Comparison of ENCODE assay signal across 14 cellular contexts in genomic region chr12:48881652-48882324, GRCh38. TPM values are rescaled to one million over a fixed set of nuclear protein-coding genes. Genes with fewer than 3 reads are reported as not detected.
DNase-seq lines count a peak whose midpoint lies in the region; TF ChIP-seq lines count a peak whose summit lies in the region.
"Had no signal": no experiment of that assay in that cellular context is flagged by ENCODE, and none has a peak within 500 bp of the region (broad histone marks: within the 10 kb centered on the region; RNA-seq: fewer than 3 reads in every experiment).

No MANE protein-coding gene starts in this region.

- DNase-seq in HFFc6 (no peak), caudate nucleus (lab: John Stamatoyannopoulos, UW) (no peak), mesenchymal stem cell (peak; percentile 83), thyroid gland (peak in 1 of 2 donors; percentile 13), activated gamma-delta T cell treated with Interleukin-2 at 50 U/mL for 16 hours (no peak), tibial nerve (ENCODE audit: low spot score in 2 of 2) (no peak), AG20443 (ENCODE audit: low spot score) (no peak)
- DNase-seq: activated CD8-positive, alpha-beta memory T cell treated with anti-CD3 and anti-CD28 coated beads, Interleukin-2, amount 10 ng/mL, durations not matched to agents 7 days and 5 days; DND-41; left colon; NCI-H187 treated with DMSO at 0.1 percent for 48 hours had no signal

- peak overlapping the region; percentile 55 for H4K8ac ChIP-seq in mesenchymal stem cell (ENCODE audit: low read length)

- no peak overlapping the region for H4K91ac ChIP-seq in mesenchymal stem cell (ENCODE audit: low read length)

- no peak overlapping the region for H3K27ac Mint-ChIP-seq in HFFc6
- H3K27ac Mint-ChIP-seq: activated CD8-positive, alpha-beta memory T cell treated with anti-CD3 and anti-CD28 coated beads, Interleukin-2, amount 10 ng/mL, durations not matched to agents 7 days and 5 days; IgD-negative memory B cell; T-helper 2 cell treated with Interferon-gamma antibody and Interleukin-4, amounts not matched to agents 5 μg/mL and 100 μg/mL, for 36 hours had no signal

- no peak overlapping the region for H2BK120ac ChIP-seq in mesenchymal stem cell (ENCODE audit: low read depth, low read length)

- H3K27me3 ChIP-seq in mesenchymal stem cell (ENCODE audit: control insufficient read depth in 1 of 2, insufficient read depth in 1 of 2, low read length in 2 of 2) (peaks cover 35 to 55% of the 10 kb centered on the region in 2 experiments), thyroid gland (no peaks in the 10 kb centered on the region), tibial nerve (peaks cover 0 to 17% of the 10 kb centered on the region in 2 donors)
- H3K27me3 ChIP-seq: uterus had no signal

- no peaks in the 10 kb centered on the region for H3K36me3 Mint-ChIP-seq in HFFc6 (ENCODE audit: low read depth)
- H3K36me3 Mint-ChIP-seq: activated CD8-positive, alpha-beta memory T cell treated with anti-CD3 and anti-CD28 coated beads, Interleukin-2, amount 10 ng/mL, durations not matched to agents 7 days and 5 days; IgD-negative memory B cell had no signal

- peaks cover 34% of the 10 kb centered on the region for H3K27me3 Mint-ChIP-seq in HFFc6 (ENCODE audit: insufficient read depth)

- no peak overlapping the region for H2AK5ac ChIP-seq in mesenchymal stem cell (ENCODE audit: low read length, severe bottlenecking)

- peaks cover 25% of the 10 kb centered on the region for H3K4me1 Mint-ChIP-seq in HFFc6 (ENCODE audit: low read depth)
- H3K4me1 Mint-ChIP-seq: IgD-negative memory B cell had no signal

- peak overlapping the region; percentile 44 for H3K4me2 ChIP-seq in mesenchymal stem cell (ENCODE audit: low read length, poor library complexity, severe bottlenecking)

- TF ChIP-seq POLR2A in thyroid gland (IDR thresholded peaks at IDR 0.05) (no peak), tibial nerve (IDR thresholded peaks at IDR 0.05) (no peak)

- H3K9ac ChIP-seq in mesenchymal stem cell (ENCODE audit: low read length), result peak overlapping the region; percentile 5

- H3K9me3 Mint-ChIP-seq in HFFc6, result no peaks in the 10 kb centered on the region
- H3K9me3 Mint-ChIP-seq: IgD-negative memory B cell; T-helper 2 cell treated with Interferon-gamma antibody and Interleukin-4, amounts not matched to agents 5 μg/mL and 100 μg/mL, for 36 hours had no signal

- 52% methylated on average over 10 of the region's 10 CpGs for WGBS in mesenchymal stem cell
- WGBS in thyroid gland, 2 donors, result 19 to 26% methylated on average over 10 of the region's 10 CpGs
- 37 to 41% methylated on average over 10 of the region's 10 CpGs for WGBS in tibial nerve, 2 donors

- intact Hi-C loops in thyroid gland (cut with DNase I), result no loop called here

- TF ChIP-seq EP300 in tibial nerve (IDR thresholded peaks at IDR 0.05), result no peak

- H3K23ac ChIP-seq in mesenchymal stem cell (ENCODE audit: low read length in 2 of 2), result no peak overlapping the region

- no peak overlapping the region for H3K14ac ChIP-seq in mesenchymal stem cell (ENCODE audit: low read length in 2 of 2)

- no peak overlapping the region for H2AFZ ChIP-seq in mesenchymal stem cell (ENCODE audit: low read depth, low read length)

- H3K9me3 ChIP-seq in mesenchymal stem cell (ENCODE audit: control insufficient read depth, low read length) (no peaks in the 10 kb centered on the region), thyroid gland (no peaks in the 10 kb centered on the region), tibial nerve (no peaks in the 10 kb centered on the region)
- H3K9me3 ChIP-seq: uterus had no signal

- peak overlapping the region; percentile 77 for H3K4me3 Mint-ChIP-seq in HFFc6
- H3K4me3 Mint-ChIP-seq: activated CD8-positive, alpha-beta memory T cell treated with anti-CD3 and anti-CD28 coated beads, Interleukin-2, amount 10 ng/mL, durations not matched to agents 7 days and 5 days; IgD-negative memory B cell; T-helper 2 cell treated with Interferon-gamma antibody and Interleukin-4, amounts not matched to agents 5 μg/mL and 100 μg/mL, for 36 hours had no signal

- H2BK15ac ChIP-seq in mesenchymal stem cell (ENCODE audit: low read depth, poor library complexity, severe bottlenecking), result no peak overlapping the region

- peak overlapping the region; percentile 28 to 78 for H3K18ac ChIP-seq in mesenchymal stem cell (ENCODE audit: low read depth in 1 of 2, low read length in 2 of 2)

- H3K27ac ChIP-seq in caudate nucleus (ENCODE audit: low read depth, low read length) (peak overlapping the region; percentile 30), mesenchymal stem cell (ENCODE audit: low read length, poor library complexity, severe bottlenecking) (no peak overlapping the region), thyroid gland (peak overlapping the region; percentile 57 to 94 (median 72)), tibial nerve (peak overlapping the region in 1 of 4 donors; percentile 3)

- peak overlapping the region in 1 of 2 experiments; percentile 47 for H2BK12ac ChIP-seq in mesenchymal stem cell (ENCODE audit: low read length in 2 of 2)

- H3K79me1 ChIP-seq in mesenchymal stem cell (replicated peaks; ENCODE audit: low read length, poor library complexity, severe bottlenecking), result no peaks in the 10 kb centered on the region

- TF ChIP-seq CTCF in HFFc6 (IDR thresholded peaks at IDR 0.05) (no peak), thyroid gland (IDR thresholded peaks at IDR 0.05) (no peak), tibial nerve (IDR thresholded peaks at IDR 0.05) (no peak)

- peak overlapping the region in 1 of 2 experiments; percentile 26 for H3K4ac ChIP-seq in mesenchymal stem cell (ENCODE audit: low read depth in 1 of 2, low read length in 2 of 2)

- no peak overlapping the region for H2BK5ac ChIP-seq in mesenchymal stem cell (ENCODE audit: low read depth, low read length, poor library complexity, severe bottlenecking)

- H3K36me3 ChIP-seq in mesenchymal stem cell (ENCODE audit: control insufficient read depth in 1 of 2, insufficient read depth in 2 of 2, low read depth in 1 of 2, low read length in 2 of 2) (no peaks in the 10 kb centered on the region), thyroid gland (no peaks in the 10 kb centered on the region), tibial nerve (no peaks in the 10 kb centered on the region)
- H3K36me3 ChIP-seq: uterus had no signal

- H3K4me1 ChIP-seq in mesenchymal stem cell (ENCODE audit: control insufficient read depth, insufficient read depth, low read depth, low read length) (peaks cover 8% of the 10 kb centered on the region), thyroid gland (peaks cover 19 to 27% of the 10 kb centered on the region in 2 donors), tibial nerve (peaks cover 0 to 19% (median 0%) of the 10 kb centered on the region in 4 donors)
- H3K4me1 ChIP-seq: uterus had no signal

- H3K4me3 ChIP-seq in mesenchymal stem cell (ENCODE audit: insufficient read depth in 1 of 2, low read depth in 1 of 2, low read length in 2 of 2), result peak overlapping the region in 1 of 2 experiments; percentile 54
- no peak overlapping the region for H3K4me3 ChIP-seq in thyroid gland (replicated peaks in 1 of 3)
- H3K4me3 ChIP-seq in tibial nerve, result peak overlapping the region in 1 of 4 donors; percentile 11
- H3K4me3 ChIP-seq: uterus had no signal

RNA-seq across cellular contexts. Expression of gene RND1, which starts 16.1 kb away (rescaled TPM):
- under 1 TPM in 4 of 6 experiments, not detected in 2; 0.12 to 0.68 (median 0.18) TPM for total RNA-seq in HFFc6 (2021; fragmentation: NEBNext Ultra II Directional; extraction: Animal tissue kit (Norgen Biotek cat#: 25700))
- 0.39 TPM for polyA plus RNA-seq in mesenchymal stem cell (2013, experiment 1 of 2)
- 0.51 TPM for polyA plus RNA-seq in mesenchymal stem cell (2013, experiment 2 of 2)
- total RNA-seq in thyroid gland (1 to 10 TPM in 3 of 4 donors, under 1 TPM in 1; 0.68 to 3.0 (median 1.6) TPM), tibial nerve (1 to 10 TPM in 1 of 4 donors, not detected in 3; 1.8 TPM)

RNA-seq across cellular contexts. Expression of gene DDX23, which starts 29.8 kb away (rescaled TPM):
- 10 to 100 TPM; 57.4 to 84.1 (median 69.8) TPM for total RNA-seq in HFFc6 (2021; fragmentation: NEBNext Ultra II Directional; extraction: Animal tissue kit (Norgen Biotek cat#: 25700))
- 49.3 TPM for polyA plus RNA-seq in mesenchymal stem cell (2013, experiment 1 of 2)
- polyA plus RNA-seq in mesenchymal stem cell (2013, experiment 2 of 2), result 45.4 TPM
- total RNA-seq in thyroid gland (10 to 100 TPM; 59.4 to 88.2 (median 70.9) TPM), tibial nerve (10 to 100 TPM; 40.9 to 73.7 (median 49.8) TPM)

RNA-seq across cellular contexts. Expression of gene FKBP11, which starts 43.5 kb away (rescaled TPM):
- total RNA-seq in HFFc6 (2021; fragmentation: NEBNext Ultra II Directional; extraction: Animal tissue kit (Norgen Biotek cat#: 25700)), result 100 to 1,000 TPM in 2 of 6 experiments, 10 to 100 TPM in 4; 59.2 to 117 (median 70.8) TPM
- polyA plus RNA-seq in mesenchymal stem cell (2013, experiment 1 of 2), result 131 TPM
- 138 TPM for polyA plus RNA-seq in mesenchymal stem cell (2013, experiment 2 of 2)
- total RNA-seq in thyroid gland (10 to 100 TPM in 3 of 4 donors, 1 to 10 TPM in 1; 9.0 to 20.1 (median 16.5) TPM), tibial nerve (10 to 100 TPM in 2 of 4 donors, 1 to 10 TPM in 2; 6.1 to 13.6 (median 10.7) TPM)
